Comparison of ENCODE assay signal across 13 cellular contexts in the genomic region with DNA sequence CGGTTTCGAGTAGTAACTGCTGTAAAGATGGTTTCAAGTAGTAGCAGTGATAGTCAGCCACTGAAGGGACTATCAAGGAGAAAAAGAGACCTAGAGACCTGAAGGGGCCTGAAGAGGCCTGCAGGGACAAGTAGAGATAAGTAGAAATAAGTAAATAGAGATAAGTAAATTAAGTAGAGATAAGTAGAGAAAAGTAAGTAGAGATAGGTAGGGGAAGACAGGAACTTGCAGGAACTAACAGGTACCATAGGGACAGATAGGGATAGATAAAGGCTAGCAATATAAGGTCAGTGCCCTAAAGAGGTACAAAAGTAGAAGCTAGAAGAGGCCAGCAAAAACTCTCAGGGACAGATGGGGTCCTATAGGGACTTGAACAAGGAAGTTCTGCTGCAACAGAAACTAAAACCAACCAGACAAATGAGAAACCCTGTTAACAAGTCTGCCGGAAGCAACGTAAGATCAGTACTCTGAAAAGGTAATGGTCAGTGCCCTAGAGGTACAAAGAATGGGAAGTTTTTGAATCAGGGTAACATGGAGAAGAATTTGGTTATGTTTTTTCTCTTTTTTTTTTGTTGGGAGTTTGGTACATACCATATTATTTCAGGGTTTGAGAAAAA. TPM values are rescaled to one million over a fixed set of nuclear protein-coding genes. Genes with fewer than 3 reads are reported as not detected.
DNase-seq lines count a peak whose midpoint lies in the region; ATAC-seq and TF ChIP-seq lines count a peak whose summit lies in the region.
"Had no signal": no experiment of that assay in that cellular context is flagged by ENCODE, and none has a peak within 500 bp of the region (broad histone marks: within the 10 kb centered on the region; RNA-seq: fewer than 3 reads in every experiment).

No MANE protein-coding gene starts in this region.

- POLR2A ChIA-PET in HEK293T (lab: Yijun Ruan, JAX) = no interaction called here

- ATAC-seq in GM19324 (IDR thresholded peaks at IDR 0.05; ENCODE audit: low FRiP score, unreplicated experiment) = peak; percentile 67
- peak; percentile 57 for ATAC-seq in HG02642 (IDR thresholded peaks at IDR 0.05; ENCODE audit: poor library complexity, unreplicated experiment)
- ATAC-seq in HG03521 (IDR thresholded peaks at IDR 0.05; ENCODE audit: unreplicated experiment) = peak; percentile 58
- ATAC-seq: left lung had no signal

- DNase-seq in GM12864 (ENCODE audit: low read depth) = peak; percentile 59
- DNase-seq in HEK293T (ENCODE audit: extremely low spot score) = no peak
- no peak for DNase-seq in Kasumi-1 (lab: John Stamatoyannopoulos, UW)
- no peak for DNase-seq in NCI-H1436 (lab: John Stamatoyannopoulos, UW)
- no peak for DNase-seq in ureter (ENCODE audit: low spot score)
- DNase-seq: activated CD8-positive, alpha-beta memory T cell treated with anti-CD3 and anti-CD28 coated beads for 24 hours; hypothalamus; left lung; NCI-H2171; SK-N-SH had no signal

- TF ChIP-seq CTCF in GM12864 (IDR thresholded peaks at IDR 0.05; ENCODE audit: low read depth, low read length, missing control alignments) = no peak

- CTCF ChIA-PET in HEK293T (lab: Yijun Ruan, JAX) = no interaction called here

- no peak overlapping the region for H3K4me3 ChIP-seq in GM12864 (ENCODE audit: low read depth, low read length)
- H3K4me3 ChIP-seq: left lung had no signal

TF ChIP-seq in HEK293T, 16 proteins besides CTCF, POLR2A, EP300 and RAD21:
- TF ChIP-seq ELF4 (IDR thresholded peaks at IDR 0.05) = no peak
- TF ChIP-seq LEF1 (IDR thresholded peaks at IDR 0.05; ENCODE audit: borderline replicate concordance) = no peak
- TF ChIP-seq FOXM1 (IDR thresholded peaks at IDR 0.05; ENCODE audit: borderline replicate concordance) = no peak
- no peak for TF ChIP-seq ARNT (IDR thresholded peaks at IDR 0.05)

RNA-seq across cellular contexts. Expression of a gene that starts 9.6 kb away (rescaled TPM):
- total RNA-seq in ureter = 68.2 TPM
